8 cellular contexts compared by ENCODE assay signal in genomic region chr5:170623576-170624181, GRCh38.
DNase-seq lines count a peak whose midpoint lies in the region; ATAC-seq lines count a peak whose summit lies in the region.

No MANE protein-coding gene starts in this region.

- peak; percentile 66 for ATAC-seq in esophagus mucosa
- no peak for ATAC-seq in HG02970 (IDR thresholded peaks at IDR 0.05; ENCODE audit: low FRiP score, unreplicated experiment)
- ATAC-seq in HG03135 (IDR thresholded peaks at IDR 0.05; ENCODE audit: unreplicated experiment), result no peak
- ATAC-seq in GM21515 (IDR thresholded peaks at IDR 0.05; ENCODE audit: unreplicated experiment), result no peak

- no peaks in the 10 kb centered on the region for H3K9me3 ChIP-seq in HAP-1

- no peaks in the 10 kb centered on the region for H3K36me3 ChIP-seq in HAP-1 (replicated peaks)

- no peaks in the 10 kb centered on the region; the same call in 1 of the 2 replicates for H3K27me3 ChIP-seq in HAP-1 (ENCODE audit: low read depth)

- DNase-seq in CD1c-positive myeloid dendritic cell (ENCODE audit: extremely low spot score), result peak; percentile 66
- DNase-seq in HAP-1 (ENCODE audit: low spot score in 2 of 2), result peak; percentile 49 to 84
- peak; percentile 61 for DNase-seq in RPMI8226
- peak in 8 of 10 donors; percentile 43 to 92 (median 56) for DNase-seq in posterior cingulate gyrus

- intact Hi-C loops in posterior cingulate gyrus (cut with DNase I), result no loop called here

- no peak overlapping the region for H3K4me3 ChIP-seq in HAP-1

- no peaks in the 10 kb centered on the region for H3K4me1 ChIP-seq in HAP-1

- in situ Hi-C loops in HAP-1 (cut with MboI; ENCODE audit: low sequenced_read_pairs), result loop anchor here (5.0 to 25.0 kb wide), 3 partner anchors 181 to 511 kb away; partner anchors contain the start of gene FOXI1
